ENCODE assay signal across 23 cellular contexts in genomic region chr3:140601881-140602280, GRCh38.
DNase-seq lines count a peak whose midpoint lies in the region; ATAC-seq and TF ChIP-seq lines count a peak whose summit lies in the region.
"Had no signal": no experiment of that assay in that cellular context is flagged by ENCODE, and none has a peak within 500 bp of the region (broad histone marks: within the 10 kb centered on the region; RNA-seq: fewer than 3 reads in every experiment).

No MANE protein-coding gene starts in this region.

- H3K4me3 Mint-ChIP-seq in GM23338, result no peak overlapping the region
- H3K4me3 Mint-ChIP-seq: CD14-positive monocyte; CD4-positive, alpha-beta memory T cell; CD4-positive, CD25-positive, alpha-beta regulatory T cell; CD8-positive, alpha-beta memory T cell had no signal

- H2BK15ac ChIP-seq in mesenchymal stem cell (ENCODE audit: low read depth, poor library complexity, severe bottlenecking), result no peak overlapping the region

- H3K4me3 ChIP-seq in heart left ventricle (no peak overlapping the region), right atrium auricular region (no peak overlapping the region), GM23338 (no peak overlapping the region), mesenchymal stem cell (ENCODE audit: insufficient read depth in 1 of 2, low read depth in 1 of 2, low read length in 2 of 2) (no peak overlapping the region)
- H3K4me3 ChIP-seq: BLaER1, GM12878 had no signal

- H3K27me3 ChIP-seq in heart left ventricle (no peaks in the 10 kb centered on the region), right atrium auricular region (no peaks in the 10 kb centered on the region), GM23338 (ENCODE audit: insufficient read depth) (no peaks in the 10 kb centered on the region), mesenchymal stem cell (ENCODE audit: control insufficient read depth in 1 of 2, insufficient read depth in 1 of 2, low read length in 2 of 2) (no peaks in the 10 kb centered on the region)
- H3K27me3 ChIP-seq: BE2C, BLaER1 had no signal

- no peaks in the 10 kb centered on the region for H3K79me1 ChIP-seq in mesenchymal stem cell (replicated peaks; ENCODE audit: low read length, poor library complexity, severe bottlenecking)

- H3K27ac Mint-ChIP-seq in GM23338, result no peak overlapping the region
- H3K27ac Mint-ChIP-seq: CD4-positive, alpha-beta memory T cell; CD4-positive, CD25-positive, alpha-beta regulatory T cell; CD8-positive, alpha-beta memory T cell had no signal

- no peak overlapping the region for H3K14ac ChIP-seq in mesenchymal stem cell (ENCODE audit: low read length in 2 of 2)

- no peaks in the 10 kb centered on the region for H3K36me3 ChIP-seq in heart left ventricle
- H3K36me3 ChIP-seq in right atrium auricular region, result no peaks in the 10 kb centered on the region
- no peaks in the 10 kb centered on the region for H3K36me3 ChIP-seq in GM23338 (ENCODE audit: insufficient read depth)
- no peaks in the 10 kb centered on the region for H3K36me3 ChIP-seq in mesenchymal stem cell (ENCODE audit: control insufficient read depth in 1 of 2, insufficient read depth in 2 of 2, low read depth in 1 of 2, low read length in 2 of 2)
- H3K36me3 ChIP-seq: BE2C, BLaER1 had no signal

- H2BK120ac ChIP-seq in mesenchymal stem cell (ENCODE audit: low read depth, low read length), result no peak overlapping the region

- no peak overlapping the region for H3K18ac ChIP-seq in mesenchymal stem cell (ENCODE audit: low read depth in 1 of 2, low read length in 2 of 2)

- peak overlapping the region; percentile 69 for H2AK5ac ChIP-seq in mesenchymal stem cell (ENCODE audit: low read length, severe bottlenecking)

- no peak overlapping the region for H2BK12ac ChIP-seq in mesenchymal stem cell (ENCODE audit: low read length in 2 of 2)

- H3K4me1 ChIP-seq in heart left ventricle, result peaks cover 0 to 15% (median 8%) of the 10 kb centered on the region in 12 donors
- H3K4me1 ChIP-seq in right atrium auricular region, result peaks cover 0 to 16% of the 10 kb centered on the region in 2 donors
- peaks cover 4% of the 10 kb centered on the region; the same call in 1 of the 2 replicates for H3K4me1 ChIP-seq in GM23338 (ENCODE audit: insufficient read depth)
- peaks cover 5% of the 10 kb centered on the region for H3K4me1 ChIP-seq in mesenchymal stem cell (ENCODE audit: control insufficient read depth, insufficient read depth, low read depth, low read length)
- H3K4me1 ChIP-seq: BE2C, BLaER1 had no signal

- H4K8ac ChIP-seq in mesenchymal stem cell (ENCODE audit: low read length), result no peak overlapping the region

- no peak overlapping the region for H3K4ac ChIP-seq in mesenchymal stem cell (ENCODE audit: low read depth in 1 of 2, low read length in 2 of 2)

- TF ChIP-seq CTCF in heart left ventricle (IDR thresholded peaks at IDR 0.05), result no peak
- no peak for TF ChIP-seq CTCF in right atrium auricular region (IDR thresholded peaks at IDR 0.05)
- no peak for TF ChIP-seq CTCF in GM23338 (conservative IDR thresholded peaks at IDR 0.05; ENCODE audit: low read depth in 2 of 2)

- 66 to 83% (median 72%) methylated on average over 3 of the region's 3 CpGs for WGBS in heart left ventricle, 4 donors
- 63% methylated on average over 3 of the region's 3 CpGs for WGBS in mesenchymal stem cell

- H3K36me3 Mint-ChIP-seq in GM23338 (ENCODE audit: low read depth), result no peaks in the 10 kb centered on the region
- H3K36me3 Mint-ChIP-seq: CD14-positive monocyte; CD4-positive, alpha-beta memory T cell; CD4-positive, CD25-positive, alpha-beta regulatory T cell; CD8-positive, alpha-beta memory T cell had no signal

- ATAC-seq in heart left ventricle (peak in 3 of 4 donors; percentile 52 to 54 (median 53)), GM23338 (no peak)
- ATAC-seq: GM12878 had no signal

- no peaks in the 10 kb centered on the region for H3K27me3 Mint-ChIP-seq in GM23338 (ENCODE audit: insufficient read depth, low read depth, poor library complexity)
- H3K27me3 Mint-ChIP-seq: CD4-positive, alpha-beta memory T cell; CD4-positive, CD25-positive, alpha-beta regulatory T cell had no signal

- H3K27ac ChIP-seq in heart left ventricle (no peak overlapping the region), right atrium auricular region (no peak overlapping the region), GM23338 (ENCODE audit: low read depth) (no peak overlapping the region), mesenchymal stem cell (ENCODE audit: low read length, poor library complexity, severe bottlenecking) (no peak overlapping the region)
- H3K27ac ChIP-seq: BLaER1 had no signal

- H3K9me3 Mint-ChIP-seq in GM23338, result no peaks in the 10 kb centered on the region

- intact Hi-C loops in heart left ventricle (cut with DNase I), result no loop called here

- H3K4me2 ChIP-seq in GM23338 (no peak overlapping the region), mesenchymal stem cell (ENCODE audit: low read length, poor library complexity, severe bottlenecking) (no peak overlapping the region)
- H3K4me2 ChIP-seq: BLaER1 had no signal

- no peak overlapping the region for H2BK5ac ChIP-seq in mesenchymal stem cell (ENCODE audit: low read depth, low read length, poor library complexity, severe bottlenecking)

- peaks cover 4% of the 10 kb centered on the region; the same call in 1 of the 2 replicates for H3K9me2 ChIP-seq in GM23338 (ENCODE audit: insufficient read depth)

- H3K4me1 Mint-ChIP-seq in GM23338, result peaks cover 7% of the 10 kb centered on the region; the same call in 2 of the 3 replicates
- H3K4me1 Mint-ChIP-seq: CD14-positive monocyte; CD4-positive, alpha-beta memory T cell; CD4-positive, CD25-positive, alpha-beta regulatory T cell; CD8-positive, alpha-beta memory T cell had no signal

- H4K20me1 ChIP-seq in GM23338 (replicated peaks; ENCODE audit: insufficient read depth), result no peaks in the 10 kb centered on the region
- H4K20me1 ChIP-seq: BLaER1 had no signal

- H4K91ac ChIP-seq in mesenchymal stem cell (ENCODE audit: low read length), result no peak overlapping the region

- no peak for TF ChIP-seq POLR2A in heart left ventricle (IDR thresholded peaks at IDR 0.05)

- DNase-seq in heart left ventricle, result no peak
- DNase-seq in right atrium auricular region (ENCODE audit: low spot score), result no peak
- no peak for DNase-seq in GM23338 (ENCODE audit: low spot score)
- no peak for DNase-seq in mesenchymal stem cell
- no peak for DNase-seq in T1000 (lab: John Stamatoyannopoulos, UW)
- DNase-seq: 8988T; ACHN; BE2C; C1 segment of cervical spinal cord; CD4-positive, alpha-beta memory T cell; CD4-positive, CD25-positive, alpha-beta regulatory T cell; CD8-positive, alpha-beta memory T cell; COR-L47; DMS 273 treated with DMSO at 0.1 percent for 48 hours; DMS153; DMS53; DMS79; DND-41; EL; GDM1 had no signal

- no peak overlapping the region for H3K23ac ChIP-seq in mesenchymal stem cell (ENCODE audit: low read length in 2 of 2)

- H3K9me3 ChIP-seq in heart left ventricle (peaks cover 0 to 5% (median 0%) of the 10 kb centered on the region in 12 donors), right atrium auricular region (no peaks in the 10 kb centered on the region), mesenchymal stem cell (ENCODE audit: control insufficient read depth, low read length) (peaks cover 3% of the 10 kb centered on the region)
- H3K9me3 ChIP-seq: BE2C had no signal

- H3K9ac ChIP-seq in mesenchymal stem cell (ENCODE audit: low read length), result no peak overlapping the region
- H3K9ac ChIP-seq: BLaER1 had no signal

- H3F3A ChIP-seq in GM23338 (replicated peaks; ENCODE audit: low read depth), result no peaks in the 10 kb centered on the region

- no peaks in the 10 kb centered on the region for H3K79me2 ChIP-seq in GM23338 (replicated peaks; ENCODE audit: insufficient read depth)

- H2AFZ ChIP-seq in GM23338 (peak overlapping the region; percentile 16; the same call in 1 of the 2 replicates), mesenchymal stem cell (ENCODE audit: low read depth, low read length) (no peak overlapping the region)
